Comparison of ENCODE assay signal across 19 cellular contexts in genomic region chr2:85839461-85839860, GRCh38.
"Had no signal": no experiment of that assay in that cellular context is flagged by ENCODE, and none has a peak within 500 bp of the region (broad histone marks: within the 10 kb centered on the region; RNA-seq: fewer than 3 reads in every experiment).

No MANE protein-coding gene starts in this region.

- H2AFZ ChIP-seq: neural progenitor cell had no signal

- H3K4me1 ChIP-seq: adrenal gland, colonic mucosa, heart right ventricle, neural progenitor cell, pancreas, thyroid gland, vagina had no signal

- H3K9me3 ChIP-seq: adrenal gland, colonic mucosa, pancreas, thyroid gland, vagina had no signal

- H3K27ac ChIP-seq: adrenal gland, colonic mucosa, heart right ventricle, neural progenitor cell, pancreas, thyroid gland, vagina had no signal

- H3K4me2 ChIP-seq: neural progenitor cell had no signal

- H3K9ac ChIP-seq: neural progenitor cell had no signal

- H3K27me3 ChIP-seq: adrenal gland, colonic mucosa, heart right ventricle, neural progenitor cell, pancreas, thyroid gland, vagina had no signal

- H3K4me1 Mint-ChIP-seq: neural progenitor cell had no signal

- FAIRE-seq: endothelial cell of umbilical vein, pancreas had no signal

- H3K4me3 ChIP-seq: adrenal gland, colonic mucosa, heart right ventricle, neural progenitor cell, pancreas, thyroid gland, vagina had no signal

- ATAC-seq: heart right ventricle, left lobe of liver, pancreas, SK-N-SH treated with all-trans-retinoic acid at 6 μM for 48 hours had no signal

- H3K4me3 Mint-ChIP-seq: neural progenitor cell; T-helper 2 cell treated with Interferon-gamma antibody and Interleukin-4, amounts not matched to agents 5 μg/mL and 100 μg/mL, for 36 hours had no signal

- H3K27ac Mint-ChIP-seq: neural progenitor cell had no signal

- H3K36me3 ChIP-seq: colonic mucosa, neural progenitor cell, pancreas had no signal

- DNase-seq: activated gamma-delta T cell treated with Interleukin-2 at 50 U/mL for 16 hours; activated T-cell treated with anti-CD3 and anti-CD28 coated beads, Interleukin-2, amount 50 U/mL, for 1 hour; adrenal gland; caudate nucleus; colonic mucosa; foreskin melanocyte; heart right ventricle; islet precursor cell; mesendoderm; pancreas; stimulated activated CD4-positive, alpha-beta T cell treated with anti-CD3 and anti-CD28 coated beads, Interleukin-15, amount 100 ng/mL, for 24 hours; stimulated activated CD4-positive, alpha-beta T cell treated with anti-CD3 and anti-CD28 coated beads, Interleukin-4, amount 100 ng/mL, for 4 hours; thyroid gland had no signal
